In genomic region chr2:120176526-120176925, GRCh38 we compare ENCODE assay signal across 11 cellular contexts. TPM values are rescaled to one million over a fixed set of nuclear protein-coding genes. Genes with fewer than 3 reads are reported as not detected.
DNase-seq lines count a peak whose midpoint lies in the region; ATAC-seq and TF ChIP-seq lines count a peak whose summit lies in the region.
"Had no signal": no experiment of that assay in that cellular context is flagged by ENCODE, and none has a peak within 500 bp of the region (broad histone marks: within the 10 kb centered on the region; RNA-seq: fewer than 3 reads in every experiment).

No MANE protein-coding gene starts in this region.

- peak overlapping the region; percentile 93 to 98 (median 97) for H3K4me3 Mint-ChIP-seq in CD4-positive, CD25-positive, alpha-beta regulatory T cell
- H3K4me3 Mint-ChIP-seq in activated naive CD8-positive, alpha-beta T cell treated with anti-CD3 and anti-CD28 coated beads, Interleukin-2, amount 50 U/mL, for 24 hours, result peak overlapping the region; percentile 90
- H3K4me3 Mint-ChIP-seq in naive thymus-derived CD8-positive, alpha-beta T cell, result peak overlapping the region in 9 of 10 donors; percentile 84 to 99 (median 95)
- H3K4me3 Mint-ChIP-seq in WTC11, result no peak overlapping the region

- no peak for ATAC-seq in CD4-positive, CD25-positive, alpha-beta regulatory T cell (ENCODE audit: low read depth in 2 of 2)
- ATAC-seq in activated naive CD8-positive, alpha-beta T cell treated with anti-CD3 and anti-CD28 coated beads, Interleukin-2, amount 50 U/mL, for 24 hours, result no peak
- peak in 1 of 2 donors; percentile 4 for ATAC-seq in naive thymus-derived CD8-positive, alpha-beta T cell
- ATAC-seq in WTC11, result no peak

- peak overlapping the region; percentile 67 for H2AFZ ChIP-seq in MM.1S (ENCODE audit: low read length)

- no peaks in the 10 kb centered on the region for H3K27me3 ChIP-seq in CD4-positive, CD25-positive, alpha-beta regulatory T cell (ENCODE audit: control insufficient read depth, insufficient read depth, low read length)
- no peaks in the 10 kb centered on the region for H3K27me3 ChIP-seq in MM.1S (replicated peaks; ENCODE audit: insufficient read depth, low read length)

- TF ChIP-seq CTCF in MM.1S (IDR thresholded peaks at IDR 0.05; ENCODE audit: low read length) (no peak), WTC11 (IDR thresholded peaks at IDR 0.05) (no peak)

- peak overlapping the region; percentile 41; the same call in 1 of the 2 replicates for H3K9ac ChIP-seq in MM.1S (ENCODE audit: low read length)

- peak overlapping the region; percentile 90 for H3K27ac ChIP-seq in CD4-positive, CD25-positive, alpha-beta regulatory T cell (ENCODE audit: insufficient read depth, low read length, poor library complexity, severe bottlenecking)
- H3K27ac ChIP-seq in MM.1S (ENCODE audit: low read length), result peak overlapping the region; percentile 63; the same call in 1 of the 2 replicates
- H3K27ac ChIP-seq: VCaP had no signal

- no peaks in the 10 kb centered on the region for H3K9me3 ChIP-seq in CD4-positive, CD25-positive, alpha-beta regulatory T cell (ENCODE audit: control insufficient read depth in 2 of 2, low read length in 2 of 2)
- no peaks in the 10 kb centered on the region for H3K9me3 ChIP-seq in MM.1S (replicated peaks; ENCODE audit: insufficient read depth, low read length)

- peaks cover 13 to 68% (median 39%) of the 10 kb centered on the region in 4 donors for H3K4me1 Mint-ChIP-seq in CD4-positive, CD25-positive, alpha-beta regulatory T cell
- H3K4me1 Mint-ChIP-seq in activated naive CD8-positive, alpha-beta T cell treated with anti-CD3 and anti-CD28 coated beads, Interleukin-2, amount 50 U/mL, for 24 hours, result peaks cover 50% of the 10 kb centered on the region
- peaks cover 16 to 63% (median 55%) of the 10 kb centered on the region in 4 donors for H3K4me1 Mint-ChIP-seq in naive thymus-derived CD8-positive, alpha-beta T cell
- H3K4me1 Mint-ChIP-seq in WTC11, result peaks cover 26% of the 10 kb centered on the region

- peaks cover 7% of the 10 kb centered on the region for H3K27me3 Mint-ChIP-seq in CD4-positive, CD25-positive, alpha-beta regulatory T cell
- H3K27me3 Mint-ChIP-seq in activated naive CD8-positive, alpha-beta T cell treated with anti-CD3 and anti-CD28 coated beads, Interleukin-2, amount 50 U/mL, for 24 hours, result no peaks in the 10 kb centered on the region
- H3K27me3 Mint-ChIP-seq in naive thymus-derived CD8-positive, alpha-beta T cell, result no peaks in the 10 kb centered on the region
- H3K27me3 Mint-ChIP-seq in WTC11 (ENCODE audit: low read depth), result no peaks in the 10 kb centered on the region

- peak overlapping the region; percentile 93 to 100 (median 99) for H3K27ac Mint-ChIP-seq in CD4-positive, CD25-positive, alpha-beta regulatory T cell
- peak overlapping the region; percentile 93 for H3K27ac Mint-ChIP-seq in activated naive CD8-positive, alpha-beta T cell treated with anti-CD3 and anti-CD28 coated beads, Interleukin-2, amount 50 U/mL, for 24 hours
- peak overlapping the region; percentile 95 to 99 (median 96) for H3K27ac Mint-ChIP-seq in naive thymus-derived CD8-positive, alpha-beta T cell
- H3K27ac Mint-ChIP-seq in WTC11, result no peak overlapping the region

- H3K36me3 Mint-ChIP-seq in CD4-positive, CD25-positive, alpha-beta regulatory T cell, result peaks cover 4% of the 10 kb centered on the region
- peaks cover 2% of the 10 kb centered on the region for H3K36me3 Mint-ChIP-seq in activated naive CD8-positive, alpha-beta T cell treated with anti-CD3 and anti-CD28 coated beads, Interleukin-2, amount 50 U/mL, for 24 hours (ENCODE audit: low read depth)
- no peaks in the 10 kb centered on the region for H3K36me3 Mint-ChIP-seq in naive thymus-derived CD8-positive, alpha-beta T cell
- no peaks in the 10 kb centered on the region for H3K36me3 Mint-ChIP-seq in WTC11

- H3K9me2 ChIP-seq in MM.1S (replicated peaks; ENCODE audit: insufficient read depth, low read length), result no peaks in the 10 kb centered on the region

- H3K4me3 ChIP-seq in CD4-positive, CD25-positive, alpha-beta regulatory T cell (ENCODE audit: low read depth, low read length), result peak overlapping the region; percentile 92
- H3K4me3 ChIP-seq in MM.1S (ENCODE audit: low read length), result peak overlapping the region; percentile 56

- no peak for DNase-seq in CD4-positive, CD25-positive, alpha-beta regulatory T cell
- DNase-seq in MM.1S, result no peak
- no peak for DNase-seq in activated naive CD8-positive, alpha-beta T cell treated with anti-CD3 and anti-CD28 coated beads, Interleukin-2, amount 50 U/mL, for 24 hours
- DNase-seq in naive thymus-derived CD8-positive, alpha-beta T cell, result no peak
- no peak for DNase-seq in WTC11 (ENCODE audit: low spot score)
- no peak for DNase-seq in NCI-H1417 (lab: John Stamatoyannopoulos, UW)
- DNase-seq in GOT3 (lab: John Stamatoyannopoulos, UW), result no peak
- DNase-seq in GM19240 (ENCODE audit: insufficient read length, low spot score), result no peak
- DNase-seq: mesenchymal stem cell, NCI-H146 had no signal

- H3K36me3 ChIP-seq in CD4-positive, CD25-positive, alpha-beta regulatory T cell (ENCODE audit: control insufficient read depth, insufficient read depth, low read length), result no peaks in the 10 kb centered on the region
- no peaks in the 10 kb centered on the region for H3K36me3 ChIP-seq in MM.1S (replicated peaks; ENCODE audit: insufficient read depth, low read length)

- CTCF ChIA-PET in WTC11 (lab: Charles Lee), result interaction anchor here (0.6 to 2.6 kb wide), 4 partner anchors 106 to 478 kb away, joined by 3 to 13 read pairs (median 4); no protein-coding TSS in a partner anchor

- H4K20me1 ChIP-seq in MM.1S (ENCODE audit: insufficient read depth, low read length), result no peaks in the 10 kb centered on the region

- H3F3A ChIP-seq in MM.1S (ENCODE audit: insufficient read depth, low read length), result peaks cover 11% of the 10 kb centered on the region

- peaks cover 56% of the 10 kb centered on the region for H3K4me1 ChIP-seq in CD4-positive, CD25-positive, alpha-beta regulatory T cell (ENCODE audit: control insufficient read depth, insufficient read depth, low read length, poor library complexity, severe bottlenecking)
- H3K4me1 ChIP-seq in MM.1S (ENCODE audit: low read length), result peaks cover 22% of the 10 kb centered on the region

- POLR2A ChIA-PET in naive thymus-derived CD8-positive, alpha-beta T cell (lab: Charles Lee), result interaction anchor here (0.7 to 2.9 kb wide), 20 partner anchors 19 to 503 kb away, joined by 3 to 30 read pairs (median 4); partner anchors contain the start of genes EPB41L5, PTPN4, RALB and TMEM177
- POLR2A ChIA-PET in WTC11 (lab: Charles Lee), result no interaction called here

- H3K79me2 ChIP-seq in MM.1S (ENCODE audit: low read length), result no peaks in the 10 kb centered on the region

- H3K9me3 Mint-ChIP-seq in CD4-positive, CD25-positive, alpha-beta regulatory T cell, result peaks cover 0 to 1% (median 0%) of the 10 kb centered on the region in 7 donors
- no peaks in the 10 kb centered on the region for H3K9me3 Mint-ChIP-seq in activated naive CD8-positive, alpha-beta T cell treated with anti-CD3 and anti-CD28 coated beads, Interleukin-2, amount 50 U/mL, for 24 hours
- H3K9me3 Mint-ChIP-seq in naive thymus-derived CD8-positive, alpha-beta T cell, result no peaks in the 10 kb centered on the region
- no peaks in the 10 kb centered on the region for H3K9me3 Mint-ChIP-seq in WTC11

- peak overlapping the region; percentile 67; the same call in 1 of the 2 replicates for H3K4me2 ChIP-seq in MM.1S (ENCODE audit: low read depth, low read length)

TF ChIP-seq in WTC11, 78 proteins besides CTCF, POLR2A, EP300 and RAD21 (continues in another document):
- TF ChIP-seq CREB1 (CRISPR knock-in tag; IDR thresholded peaks at IDR 0.05) (no peak), HMGA2 (CRISPR knock-in tag; IDR thresholded peaks at IDR 0.05) (no peak), ETV6 (CRISPR knock-in tag; IDR thresholded peaks at IDR 0.05) (no peak), ERG (CRISPR knock-in tag; IDR thresholded peaks at IDR 0.05) (no peak), CBFB (CRISPR knock-in tag; IDR thresholded peaks at IDR 0.05; ENCODE audit: low read depth) (no peak), NFYB (CRISPR knock-in tag; conservative IDR thresholded peaks at IDR 0.05; ENCODE audit: low read depth) (no peak), GRHL2 (CRISPR knock-in tag; IDR thresholded peaks at IDR 0.05; ENCODE audit: insufficient replicate concordance, severe bottlenecking) (no peak), JUN (CRISPR knock-in tag; IDR thresholded peaks at IDR 0.05) (no peak), USF2 (CRISPR knock-in tag; IDR thresholded peaks at IDR 0.05) (no peak), TCF7 (CRISPR knock-in tag; IDR thresholded peaks at IDR 0.05; ENCODE audit: low read depth) (no peak)

RNA-seq across cellular contexts. Expression of gene TMEM185B, which starts 46.7 kb away (rescaled TPM):
- total RNA-seq in CD4-positive, CD25-positive, alpha-beta regulatory T cell, result 23.3 TPM
- polyA plus RNA-seq in CD4-positive, CD25-positive, alpha-beta regulatory T cell, result 10 to 100 TPM; 15.6 to 19.4 (median 17.3) TPM
- 10 to 100 TPM; 18.5 to 20.5 TPM for total RNA-seq in naive thymus-derived CD8-positive, alpha-beta T cell
- 10 to 100 TPM; 12.7 to 16.7 (median 13.8) TPM for polyA plus RNA-seq in naive thymus-derived CD8-positive, alpha-beta T cell
- 9.9 to 14.9 TPM (median 14.3 TPM) in 3 replicates for total RNA-seq in WTC11 (2021)
